1 cellular context compared by ENCODE assay signal in the genomic region with DNA sequence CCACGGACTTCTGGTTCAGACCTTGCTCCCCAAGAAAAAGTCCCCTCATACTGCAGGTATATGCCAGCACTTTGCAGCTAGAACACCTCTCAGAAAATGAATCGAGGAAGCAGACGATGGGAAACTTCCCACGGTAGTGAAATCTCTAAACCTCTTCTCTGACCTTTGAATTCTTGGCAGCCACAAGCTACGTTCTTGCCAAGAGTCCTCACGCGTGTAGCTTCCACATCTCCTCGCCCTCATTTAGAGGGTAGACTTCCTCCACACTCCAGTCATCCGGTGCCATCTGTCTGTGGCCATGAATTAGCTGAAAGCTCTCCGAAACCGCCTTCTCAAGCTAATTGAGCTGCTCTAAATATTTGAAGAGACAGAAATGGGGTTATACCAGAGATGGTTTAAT.
TF ChIP-seq lines count a peak whose summit lies in the region.

No MANE protein-coding gene starts in this region.

TF ChIP-seq in H1, 55 proteins besides CTCF, POLR2A, EP300 and RAD21:
- no peak for TF ChIP-seq SIX5 (IDR thresholded peaks at IDR 0.05; ENCODE audit: low read depth, low read length)
- no peak for TF ChIP-seq BCL11A (IDR thresholded peaks at IDR 0.05; ENCODE audit: low read depth in 2 of 2, low read length in 2 of 2)
- no peak for TF ChIP-seq HDAC2 (IDR thresholded peaks at IDR 0.05; ENCODE audit: borderline replicate concordance in 1 of 2, low read depth in 2 of 2, low read length in 2 of 2)
- TF ChIP-seq, protein P1, sequence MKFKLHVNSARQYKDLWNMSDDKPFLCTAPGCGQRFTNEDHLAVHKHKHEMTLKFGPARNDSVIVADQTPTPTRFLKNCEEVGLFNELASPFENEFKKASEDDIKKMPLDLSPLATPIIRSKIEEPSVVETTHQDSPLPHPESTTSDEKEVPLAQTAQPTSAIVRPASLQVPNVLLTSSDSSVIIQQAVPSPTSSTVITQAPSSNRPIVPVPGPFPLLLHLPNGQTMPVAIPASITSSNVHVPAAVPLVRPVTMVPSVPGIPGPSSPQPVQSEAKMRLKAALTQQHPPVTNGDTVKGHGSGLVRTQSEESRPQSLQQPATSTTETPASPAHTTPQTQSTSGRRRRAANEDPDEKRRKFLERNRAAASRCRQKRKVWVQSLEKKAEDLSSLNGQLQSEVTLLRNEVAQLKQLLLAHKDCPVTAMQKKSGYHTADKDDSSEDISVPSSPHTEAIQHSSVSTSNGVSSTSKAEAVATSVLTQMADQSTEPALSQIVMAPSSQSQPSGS (IDR thresholded peaks at IDR 0.05; ENCODE audit: low read length), result no peak
- TF ChIP-seq ZNF274 (IDR thresholded peaks at IDR 0.05; ENCODE audit: borderline replicate concordance, extremely low read depth, low read length), result no peak
- no peak for TF ChIP-seq GTF2F1 (IDR thresholded peaks at IDR 0.05; ENCODE audit: borderline replicate concordance, low read depth, low read length)
- TF ChIP-seq CBX8 (IDR thresholded peaks at IDR 0.05; ENCODE audit: borderline replicate concordance, low read depth, low read length), result no peak
- no peak for TF ChIP-seq POU5F1 (IDR thresholded peaks at IDR 0.05; ENCODE audit: low read depth, low read length)
- no peak for TF ChIP-seq BACH1 (IDR thresholded peaks at IDR 0.05; ENCODE audit: low read length)
- no peak for TF ChIP-seq SUZ12 (IDR thresholded peaks at IDR 0.05; ENCODE audit: low read length)
- TF ChIP-seq BRCA1 (IDR thresholded peaks at IDR 0.05; ENCODE audit: low read depth, low read length), result no peak
- no peak for TF ChIP-seq POLR2AphosphoS5 (IDR thresholded peaks at IDR 0.05; ENCODE audit: low read depth, low read length)
- TF ChIP-seq CTBP2 (IDR thresholded peaks at IDR 0.05; ENCODE audit: borderline replicate concordance, insufficient read depth, insufficient read length, low read length), result no peak
- no peak for TF ChIP-seq JUN (IDR thresholded peaks at IDR 0.05; ENCODE audit: low read depth, low read length)
